In genomic region chr3:179322481-179323196, GRCh38 we compare ENCODE assay signal across 8 cellular contexts. TPM values are rescaled to one million over a fixed set of nuclear protein-coding genes. Genes with fewer than 3 reads are reported as not detected.
A peak's percentile ranks its signal among the peaks of the same experiment; 100 is the strongest.
DNase-seq lines count a peak whose midpoint lies in the region; ATAC-seq and TF ChIP-seq lines count a peak whose summit lies in the region.

TSS of gene ZNF639 (plus strand) at chr3:179323031. CDS start at chr3:179328294, 5,263 bp downstream.

- H3K27ac ChIP-seq in KOPT-K1 (ENCODE audit: low read depth, low read length, poor library complexity, severe bottlenecking): peak within 1 kb of the TSS; percentile 92

- peak; percentile 89 for DNase-seq in EH (ENCODE audit: low read depth)
- DNase-seq in RPMI7951 (ENCODE audit: low read depth): peak; percentile 86
- peak; percentile 89 for DNase-seq in fibroblast of pulmonary artery (ENCODE audit: low read depth)
- peak; percentile 92 for DNase-seq in nephron progenitor cell
- DNase-seq in stimulated activated naive CD8-positive, alpha-beta T cell treated with anti-CD3 and anti-CD28 coated beads, Interleukin-15, amount 100 ng/mL, for 72 hours: peak; percentile 87

- H3K36me3 Mint-ChIP-seq in activated T-helper 17 cell treated with anti-CD3 and anti-CD28 coated beads, Interleukin-2, amount 50 U/mL, for 72 hours (ENCODE audit: low read depth): peaks cover 26% of the 10 kb centered on the region
- H3K36me3 Mint-ChIP-seq in nephron progenitor cell (ENCODE audit: low read depth): peaks cover 20% of the 10 kb centered on the region

- H3K4me3 ChIP-seq in fibroblast of pulmonary artery (replicated peaks; ENCODE audit: low read depth, low read length): peak within 1 kb of the TSS; percentile 88

- H3K4me3 Mint-ChIP-seq in activated T-helper 17 cell treated with anti-CD3 and anti-CD28 coated beads, Interleukin-2, amount 50 U/mL, for 72 hours: peak within 1 kb of the TSS; percentile 94
- H3K4me3 Mint-ChIP-seq in nephron progenitor cell: peak within 1 kb of the TSS; percentile 92
- peak within 1 kb of the TSS; percentile 90 to 97 for H3K4me3 Mint-ChIP-seq in stimulated activated naive CD8-positive, alpha-beta T cell treated with anti-CD3 and anti-CD28 coated beads, Interleukin-15, amount 100 ng/mL, for 72 hours

- no peaks in the 10 kb centered on the region for H3K9me3 Mint-ChIP-seq in activated T-helper 17 cell treated with anti-CD3 and anti-CD28 coated beads, Interleukin-2, amount 50 U/mL, for 72 hours
- H3K9me3 Mint-ChIP-seq in nephron progenitor cell: no peaks in the 10 kb centered on the region
- no peaks in the 10 kb centered on the region for H3K9me3 Mint-ChIP-seq in stimulated activated naive CD8-positive, alpha-beta T cell treated with anti-CD3 and anti-CD28 coated beads, Interleukin-15, amount 100 ng/mL, for 72 hours

- TF ChIP-seq CTCF in fibroblast of pulmonary artery (IDR thresholded peaks at IDR 0.05; ENCODE audit: low read length, missing control alignments): peak; percentile 40
- TF ChIP-seq CTCF in nephron progenitor cell (IDR thresholded peaks at IDR 0.05): peak; percentile 64

- no peaks in the 10 kb centered on the region for H3K9me3 ChIP-seq in KOPT-K1 (ENCODE audit: insufficient read depth, low read length, poor library complexity, severe bottlenecking)

- peak within 1 kb of the TSS; percentile 95 for H3K27ac Mint-ChIP-seq in activated T-helper 17 cell treated with anti-CD3 and anti-CD28 coated beads, Interleukin-2, amount 50 U/mL, for 72 hours
- H3K27ac Mint-ChIP-seq in nephron progenitor cell: peak within 1 kb of the TSS; percentile 74
- peak within 1 kb of the TSS; percentile 96 to 97 for H3K27ac Mint-ChIP-seq in stimulated activated naive CD8-positive, alpha-beta T cell treated with anti-CD3 and anti-CD28 coated beads, Interleukin-15, amount 100 ng/mL, for 72 hours

- peaks cover 29% of the 10 kb centered on the region for H3K4me1 Mint-ChIP-seq in activated T-helper 17 cell treated with anti-CD3 and anti-CD28 coated beads, Interleukin-2, amount 50 U/mL, for 72 hours
- peaks cover 31% of the 10 kb centered on the region for H3K4me1 Mint-ChIP-seq in nephron progenitor cell
- H3K4me1 Mint-ChIP-seq in stimulated activated naive CD8-positive, alpha-beta T cell treated with anti-CD3 and anti-CD28 coated beads, Interleukin-15, amount 100 ng/mL, for 72 hours: peaks cover 33% of the 10 kb centered on the region

- peaks cover 29% of the 10 kb centered on the region for H3K36me3 ChIP-seq in KOPT-K1 (ENCODE audit: insufficient read depth, low read length)

- ATAC-seq in GM21786 (IDR thresholded peaks at IDR 0.05; ENCODE audit: unreplicated experiment): peak; percentile 63
- ATAC-seq in activated T-helper 17 cell treated with anti-CD3 and anti-CD28 coated beads, Interleukin-2, amount 50 U/mL, for 72 hours (replicated peaks): peak; percentile 77
- peak; percentile 91 for ATAC-seq in stimulated activated naive CD8-positive, alpha-beta T cell treated with anti-CD3 and anti-CD28 coated beads, Interleukin-15, amount 100 ng/mL, for 72 hours

- H3K27me3 Mint-ChIP-seq in activated T-helper 17 cell treated with anti-CD3 and anti-CD28 coated beads, Interleukin-2, amount 50 U/mL, for 72 hours: no peaks in the 10 kb centered on the region
- peaks cover 9% of the 10 kb centered on the region for H3K27me3 Mint-ChIP-seq in nephron progenitor cell (ENCODE audit: low read depth, poor library complexity)
- H3K27me3 Mint-ChIP-seq in stimulated activated naive CD8-positive, alpha-beta T cell treated with anti-CD3 and anti-CD28 coated beads, Interleukin-15, amount 100 ng/mL, for 72 hours: no peaks in the 10 kb centered on the region

RNA-seq across cellular contexts. Expression of gene ZNF639, which starts in this region (rescaled TPM):
- total RNA-seq in RPMI7951 (2014; rRNA removed; shearing (Covaris generic)): 51.8 and 59.1 TPM in 2 replicates
- 10 to 100 TPM; 16.6 to 35.3 TPM for total RNA-seq in activated T-helper 17 cell treated with anti-CD3 and anti-CD28 coated beads, Interleukin-2, amount 50 U/mL, for 72 hours

Comparison
In these comparisons a context has a peak if more than half of its experiments do, and no peak if none do; other contexts are left out.
1. Peak in every context shown above with its lines: DNase-seq, ATAC-seq, H3K4me3 ChIP-seq and H3K27ac ChIP-seq.